In genomic region chr1:233326995-233327937, GRCh38 we compare ENCODE assay signal across 2 cellular contexts.
TF ChIP-seq lines count a peak whose summit lies in the region.

Gene MAP3K21, plus strand, starts transcription at chr1:233327724. Its CDS starts 305 bp downstream, at chr1:233328029.

TF ChIP-seq in IMR-90, 13 proteins besides CTCF, POLR2A, EP300 and RAD21:
- TF ChIP-seq CEBPB (IDR thresholded peaks at IDR 0.05; ENCODE audit: low read depth, low read length) (no peak), MAFK (IDR thresholded peaks at IDR 0.05; ENCODE audit: low read depth, low read length) (no peak), SMC3 (IDR thresholded peaks at IDR 0.05; ENCODE audit: low read depth, low read length) (no peak)

TF ChIP-seq in neural cell, 6 proteins besides CTCF, POLR2A, EP300 and RAD21:
- TF ChIP-seq SMC3 (conservative IDR thresholded peaks at IDR 0.05; ENCODE audit: poor library complexity): no peak
- no peak for TF ChIP-seq MXI1 (conservative IDR thresholded peaks at IDR 0.05; ENCODE audit: poor library complexity, severe bottlenecking)
- TF ChIP-seq POLR2AphosphoS5 (IDR thresholded peaks at IDR 0.05): no peak
- TF ChIP-seq TAF1 (IDR thresholded peaks at IDR 0.05; ENCODE audit: low read depth): no peak
